ENCODE assay signal across 11 cellular contexts in genomic region chr2:98623657-98624056, GRCh38. TPM values are rescaled to one million over a fixed set of nuclear protein-coding genes. Genes with fewer than 3 reads are reported as not detected.
DNase-seq lines count a peak whose midpoint lies in the region; ATAC-seq and TF ChIP-seq lines count a peak whose summit lies in the region.
"Had no signal": no experiment of that assay in that cellular context is flagged by ENCODE, and none has a peak within 500 bp of the region (broad histone marks: within the 10 kb centered on the region; RNA-seq: fewer than 3 reads in every experiment).

No MANE protein-coding gene starts in this region.

- intact Hi-C loops in heart left ventricle (cut with DNase I): no loop called here

- peak; percentile 46 for DNase-seq in DMS53 (lab: John Stamatoyannopoulos, UW)
- DNase-seq in DMS53 treated with DMSO at 0.1 percent for 48 hours (lab: John Stamatoyannopoulos, UW; ENCODE audit: unreplicated experiment): no peak
- no peak for DNase-seq in activated CD8-positive, alpha-beta T cell treated with anti-CD3 and anti-CD28 coated beads, Interleukin-2, amount 10 ng/mL, durations not matched to agents 7 days and 5 days
- peak in 2 of 5 donors; percentile 49 to 74 for DNase-seq in heart left ventricle
- DNase-seq in renal cortical epithelial cell (ENCODE audit: low read depth): peak; percentile 57
- DNase-seq in NCI-H2107 treated with DMSO at 0.1 percent for 48 hours (lab: John Stamatoyannopoulos, UW; ENCODE audit: unreplicated experiment): no peak
- DNase-seq in SK-N-DZ (ENCODE audit: low spot score): no peak
- DNase-seq in NOMO-1 treated with dmso at 0.1 percent for 144 hours (lab: John Stamatoyannopoulos, UW; ENCODE audit: unreplicated experiment): no peak
- DNase-seq: NCI-H748 treated with DMSO at 0.1 percent for 48 hours had no signal

- no peak for TF ChIP-seq POLR2A in heart left ventricle (IDR thresholded peaks at IDR 0.05)

- H3K9me3 ChIP-seq in heart left ventricle: no peaks in the 10 kb centered on the region

- H3K4me1 ChIP-seq in heart left ventricle: peaks cover 0 to 8% (median 0%) of the 10 kb centered on the region in 12 donors

- no peak overlapping the region for H3K4me3 Mint-ChIP-seq in activated CD8-positive, alpha-beta T cell treated with anti-CD3 and anti-CD28 coated beads, Interleukin-2, amount 10 ng/mL, durations not matched to agents 7 days and 5 days

- POLR2A ChIA-PET in activated CD8-positive, alpha-beta T cell treated with anti-CD3 and anti-CD28 coated beads, Interleukin-2, amount 10 ng/mL, durations not matched to agents 7 days and 5 days (lab: Charles Lee): interaction anchor here (0.9 kb wide), 1 partner anchor 9 kb away, joined by 3 read pairs; no protein-coding TSS in a partner anchor

- no peaks in the 10 kb centered on the region for H3K27me3 Mint-ChIP-seq in activated CD8-positive, alpha-beta T cell treated with anti-CD3 and anti-CD28 coated beads, Interleukin-2, amount 10 ng/mL, durations not matched to agents 7 days and 5 days (ENCODE audit: low read depth)

- H3K27ac ChIP-seq in heart left ventricle: no peak overlapping the region
- H3K27ac ChIP-seq: 22Rv1, epithelial cell of prostate had no signal

- no peak for TF ChIP-seq CTCF in heart left ventricle (IDR thresholded peaks at IDR 0.05)

- H3K9me3 Mint-ChIP-seq in activated CD8-positive, alpha-beta T cell treated with anti-CD3 and anti-CD28 coated beads, Interleukin-2, amount 10 ng/mL, durations not matched to agents 7 days and 5 days (ENCODE audit: insufficient read depth): no peaks in the 10 kb centered on the region

- CTCF ChIA-PET in activated CD8-positive, alpha-beta T cell treated with anti-CD3 and anti-CD28 coated beads, Interleukin-2, amount 10 ng/mL, durations not matched to agents 7 days and 5 days (lab: Charles Lee): interaction anchor here (1.3 kb wide), 1 partner anchor 26 kb away, joined by 5 read pairs; no protein-coding TSS in a partner anchor

- peak; percentile 30 for ATAC-seq in activated CD8-positive, alpha-beta T cell treated with anti-CD3 and anti-CD28 coated beads, Interleukin-2, amount 10 ng/mL, durations not matched to agents 7 days and 5 days
- ATAC-seq in heart left ventricle: peak; percentile 49 to 78 (median 68)

- H3K4me1 Mint-ChIP-seq in activated CD8-positive, alpha-beta T cell treated with anti-CD3 and anti-CD28 coated beads, Interleukin-2, amount 10 ng/mL, durations not matched to agents 7 days and 5 days (ENCODE audit: low read depth): peaks cover 23% of the 10 kb centered on the region

- 75 to 83% (median 79%) methylated on average over 5 of the region's 5 CpGs for WGBS in heart left ventricle, 4 donors

- H3K27ac Mint-ChIP-seq in activated CD8-positive, alpha-beta T cell treated with anti-CD3 and anti-CD28 coated beads, Interleukin-2, amount 10 ng/mL, durations not matched to agents 7 days and 5 days: no peak overlapping the region

- peaks cover 57% of the 10 kb centered on the region for H3K36me3 Mint-ChIP-seq in activated CD8-positive, alpha-beta T cell treated with anti-CD3 and anti-CD28 coated beads, Interleukin-2, amount 10 ng/mL, durations not matched to agents 7 days and 5 days (ENCODE audit: low read depth)

- no peaks in the 10 kb centered on the region for H3K27me3 ChIP-seq in heart left ventricle

- no peak overlapping the region for H3K4me3 ChIP-seq in heart left ventricle

- peaks cover 0 to 67% (median 30%) of the 10 kb centered on the region in 9 donors for H3K36me3 ChIP-seq in heart left ventricle

RNA-seq across cellular contexts. Expression of gene UNC50, which starts 15.3 kb away (rescaled TPM):
- 10 to 100 TPM; 25.5 to 26.1 TPM for total RNA-seq in activated CD8-positive, alpha-beta T cell treated with anti-CD3 and anti-CD28 coated beads, Interleukin-2, amount 10 ng/mL, durations not matched to agents 7 days and 5 days
- 10 to 100 TPM; 22.3 to 31.4 (median 25.6) TPM for total RNA-seq in heart left ventricle
- polyA plus RNA-seq in heart left ventricle: 10 to 100 TPM; 36.9 to 37.0 TPM
- 42.5 and 68.1 TPM in 2 replicates for total RNA-seq in renal cortical epithelial cell
- 60.9 and 61.8 TPM in 2 replicates for polyA plus RNA-seq in SK-N-DZ (2014; cell fraction: cytosol; rRNA removed)
- 40.1 and 61.7 TPM in 2 replicates for polyA plus RNA-seq in SK-N-DZ (2014; cell fraction: nucleus; rRNA removed)

RNA-seq across cellular contexts. Expression of gene COA5, which starts 15.3 kb away (rescaled TPM):
- total RNA-seq in activated CD8-positive, alpha-beta T cell treated with anti-CD3 and anti-CD28 coated beads, Interleukin-2, amount 10 ng/mL, durations not matched to agents 7 days and 5 days: 10 to 100 TPM; 18.8 to 21.8 TPM
- total RNA-seq in heart left ventricle: 10 to 100 TPM; 19.6 to 33.5 (median 27.7) TPM
- 10 to 100 TPM; 23.2 to 39.5 TPM for polyA plus RNA-seq in heart left ventricle
- total RNA-seq in renal cortical epithelial cell: 24.7 and 51.8 TPM in 2 replicates
- 89.9 and 107 TPM in 2 replicates for polyA plus RNA-seq in SK-N-DZ (2014; cell fraction: cytosol; rRNA removed)
- polyA plus RNA-seq in SK-N-DZ (2014; cell fraction: nucleus; rRNA removed): 156 and 185 TPM in 2 replicates

Comparison
In these comparisons a context has a peak if more than half of its experiments do, and no peak if none do; other contexts are left out.
1. DNase-seq: peak in DMS53 (single experiment) and renal cortical epithelial cell (single experiment); none in DMS53 treated with DMSO at 0.1 percent for 48 hours (single experiment), activated CD8-positive, alpha-beta T cell treated with anti-CD3 and anti-CD28 coated beads, Interleukin-2, amount 10 ng/mL, durations not matched to agents 7 days and 5 days (single experiment), NCI-H2107 treated with DMSO at 0.1 percent for 48 hours (single experiment), SK-N-DZ (single experiment) and NOMO-1 treated with dmso at 0.1 percent for 144 hours (single experiment).